9 cellular contexts compared by ENCODE assay signal in the genomic region with DNA sequence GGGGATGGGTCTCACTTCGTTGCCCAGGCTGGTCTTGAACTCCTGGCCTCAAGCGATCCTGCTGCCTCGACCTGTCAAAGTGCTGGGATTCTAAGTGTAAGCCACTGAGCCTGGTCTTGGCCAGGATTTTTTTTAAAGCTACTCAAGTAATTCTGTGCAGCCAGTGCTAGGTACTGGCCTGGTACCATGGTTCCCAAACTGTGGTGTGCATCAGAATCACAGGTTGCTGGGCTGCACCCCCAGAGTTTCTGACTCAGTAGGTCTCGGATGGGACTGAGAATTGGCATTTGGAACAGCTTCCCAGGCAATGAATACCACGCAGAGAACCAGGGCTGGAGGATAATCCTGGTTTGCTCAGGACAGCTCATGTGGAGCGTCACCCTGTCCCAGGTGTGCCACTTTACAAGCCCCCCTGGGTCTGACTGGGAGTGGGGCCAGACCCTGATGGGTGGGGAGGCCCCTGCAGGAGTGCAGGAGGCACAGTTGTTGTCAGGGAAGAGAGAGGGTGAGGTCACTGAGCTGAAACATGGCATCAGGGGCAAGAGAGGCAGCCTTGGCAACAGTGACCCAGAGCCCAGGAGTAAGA. TPM values are rescaled to one million over a fixed set of nuclear protein-coding genes. Genes with fewer than 3 reads are reported as not detected.
DNase-seq lines count a peak whose midpoint lies in the region; ATAC-seq, FAIRE-seq and TF ChIP-seq lines count a peak whose summit lies in the region.
"Had no signal": no experiment of that assay in that cellular context is flagged by ENCODE, and none has a peak within 500 bp of the region (broad histone marks: within the 10 kb centered on the region; RNA-seq: fewer than 3 reads in every experiment).

No MANE protein-coding gene starts in this region.

- intact Hi-C loops in mucosa of descending colon (cut with DNase I, micrococcal nuclease): no loop called here

- POLR2A ChIA-PET in H1 (lab: Charles Lee; ENCODE audit: partially characterized antibody): interaction anchor here (0.6 to 32.5 kb wide), 14 partner anchors 10 to 242 kb away, joined by 3 to 672 read pairs (median 4); a partner anchor contains a TSS

- no peak overlapping the region for H2BK15ac ChIP-seq in H1 (ENCODE audit: low read length)

- no peak for TF ChIP-seq CTCF in DND-41 (IDR thresholded peaks at IDR 0.05; ENCODE audit: borderline replicate concordance, extremely low read depth, low read length, poor library complexity, severe bottlenecking)
- TF ChIP-seq CTCF in H1 (IDR thresholded peaks at IDR 0.05; ENCODE audit: control extremely low read depth in 1 of 3, insufficient read depth in 1 of 3, low read depth in 1 of 3, low read length in 3 of 3): no peak
- TF ChIP-seq CTCF in mucosa of descending colon (IDR thresholded peaks at IDR 0.05): no peak

- ATAC-seq in DND-41 (ENCODE audit: insufficient read depth, low read depth): no peak; the same call in 2 of the 3 replicates
- ATAC-seq in mucosa of descending colon: no peak
- ATAC-seq in GM19351 (IDR thresholded peaks at IDR 0.05; ENCODE audit: unreplicated experiment): no peak

- H3K4me2 ChIP-seq in DND-41 (ENCODE audit: insufficient read depth, low read length) (peak overlapping the region; percentile 9; the same call in 1 of the 2 replicates), H1 (ENCODE audit: insufficient read depth in 1 of 2, low read depth in 2 of 2, low read length in 2 of 2) (peak overlapping the region; percentile 73 to 87)

- H3K4me3 ChIP-seq in DND-41 (ENCODE audit: low read depth in 1 of 2, low read length in 2 of 2) (no peak overlapping the region), NT2/D1 (ENCODE audit: insufficient read length, low read depth) (peak overlapping the region; percentile 45), H1 (ENCODE audit: extremely low read depth in 1 of 4, insufficient read depth in 2 of 4, low read depth in 3 of 4, low read length in 4 of 4) (peak overlapping the region in 1 of 4 experiments; percentile 66; a peak in 2 of 8 replicates), rectal smooth muscle tissue (ENCODE audit: low read length) (peak overlapping the region; percentile 2), mucosa of descending colon (no peak overlapping the region)

- CTCF ChIA-PET in H1 (lab: Charles Lee; ENCODE audit: partially characterized antibody): interaction anchor here (0.6 to 19.8 kb wide), 29 partner anchors 8 to 750 kb away, joined by 3 to 384 read pairs (median 6); a partner anchor contains a TSS

- H4K91ac ChIP-seq in H1 (replicated peaks; ENCODE audit: insufficient read length, low read length): peak overlapping the region; percentile 12

- H2BK20ac ChIP-seq in H1 (ENCODE audit: low read length): no peak overlapping the region

- no peak overlapping the region for H3K56ac ChIP-seq in H1 (replicated peaks; ENCODE audit: insufficient read length, low read depth, low read length)

- H3K23ac ChIP-seq in H1 (ENCODE audit: insufficient read length): no peak overlapping the region

- no peak for TF ChIP-seq POLR2A in H1 (IDR thresholded peaks at IDR 0.05; ENCODE audit: control extremely low read depth in 1 of 2, low read depth in 2 of 2, low read length in 2 of 2)

- no peaks in the 10 kb centered on the region for H3K79me1 ChIP-seq in H1 (ENCODE audit: low read depth, low read length)

- H3K27me3 ChIP-seq in DND-41 (ENCODE audit: insufficient read depth, low read length, poor library complexity): no peaks in the 10 kb centered on the region
- peaks cover 23% of the 10 kb centered on the region for H3K27me3 ChIP-seq in NT2/D1 (ENCODE audit: insufficient read depth, insufficient read length)
- H3K27me3 ChIP-seq in H1 (replicated peaks in 1 of 4; ENCODE audit: control insufficient read depth in 3 of 4, extremely low read depth in 1 of 4, insufficient read depth in 3 of 4, low read length in 3 of 4): peaks cover 0 to 30% (median 26%) of the 10 kb centered on the region in 4 experiments; a peak in 5 of 7 replicates
- no peaks in the 10 kb centered on the region for H3K27me3 ChIP-seq in rectal smooth muscle tissue (ENCODE audit: control insufficient read depth, insufficient read depth, low read length)

- TF ChIP-seq EP300 in H1 (IDR thresholded peaks at IDR 0.05; ENCODE audit: borderline replicate concordance in 1 of 2, low read depth in 2 of 2, low read length in 2 of 2): no peak

- H2AFZ ChIP-seq in DND-41 (ENCODE audit: low read depth, low read length): peak overlapping the region; percentile 12; the same call in 1 of the 2 replicates
- H2AFZ ChIP-seq in H1 (ENCODE audit: low read length): no peak overlapping the region

- H2BK12ac ChIP-seq in H1 (ENCODE audit: low read depth, low read length): 0 out of 2 replicates have a peak overlapping the region, but pooled peaks have one; percentile 28

- H3K79me2 ChIP-seq in DND-41 (ENCODE audit: insufficient read depth, low read length) (no peaks in the 10 kb centered on the region), H1 (ENCODE audit: control insufficient read depth in 1 of 2, insufficient read depth in 2 of 2, low read length in 2 of 2) (no peaks in the 10 kb centered on the region)

- no peak overlapping the region for H3K4ac ChIP-seq in H1 (replicated peaks; ENCODE audit: insufficient read length, low read depth, low read length)

- no peak overlapping the region for H4K8ac ChIP-seq in H1 (ENCODE audit: extremely low read depth, insufficient read depth, low read length)

- 90% methylated on average over 6 of the region's 6 CpGs; no CpG with 5 or more reads in 1 of the 2 experiments for WGBS in H1 (ENCODE audit: extremely low coverage in 1 of 2, insufficient coverage in 1 of 2, insufficient read length in 1 of 2, insufficient replicate concordance in 2 of 2, low coverage in 1 of 2, low lambda C conversion rate in 2 of 2, missing lambda C conversion rate in 1 of 2), 2 experiments

- no peak overlapping the region; the same call in 1 of the 2 replicates for H2AK5ac ChIP-seq in H1 (ENCODE audit: low read depth, low read length)

- TF ChIP-seq RAD21 in H1 (IDR thresholded peaks at IDR 0.05 in 1 of 2, conservative IDR thresholded peaks at IDR 0.05 in 1 of 2; ENCODE audit: low read depth in 2 of 2, low read length in 2 of 2): no peak

- no peaks in the 10 kb centered on the region for H3K36me3 ChIP-seq in DND-41 (ENCODE audit: insufficient read depth, low read length)
- peaks cover 21% of the 10 kb centered on the region for H3K36me3 ChIP-seq in NT2/D1 (ENCODE audit: insufficient read depth, insufficient read length, low read length)
- H3K36me3 ChIP-seq in H1 (ENCODE audit: control insufficient read depth in 2 of 4, insufficient read depth in 4 of 4, low read length in 3 of 4): no peaks in the 10 kb centered on the region; a peak in 1 of 8 replicates
- no peaks in the 10 kb centered on the region for H3K36me3 ChIP-seq in rectal smooth muscle tissue (ENCODE audit: control insufficient read depth, insufficient read depth, low read length)
- no peaks in the 10 kb centered on the region for H3K36me3 ChIP-seq in mucosa of descending colon (ENCODE audit: low read depth)

- H3K27ac ChIP-seq in DND-41 (ENCODE audit: low read length): no peak overlapping the region
- H3K27ac ChIP-seq in H1 (ENCODE audit: low read depth, low read length): no peak overlapping the region
- H3K27ac ChIP-seq in rectal smooth muscle tissue (ENCODE audit: low read depth, low read length): peak overlapping the region; percentile 98

- H3K4me1 ChIP-seq in DND-41 (ENCODE audit: insufficient read depth, low read length): peaks cover 11% of the 10 kb centered on the region
- peaks cover 25% of the 10 kb centered on the region for H3K4me1 ChIP-seq in NT2/D1 (ENCODE audit: insufficient read depth, insufficient read length)
- H3K4me1 ChIP-seq in H1 (replicated peaks in 1 of 4; ENCODE audit: control insufficient read depth in 3 of 4, insufficient read depth in 4 of 4, low read length in 3 of 4): peaks cover 0 to 16% (median 14%) of the 10 kb centered on the region in 4 experiments; a peak in 5 of 7 replicates
- H3K4me1 ChIP-seq in rectal smooth muscle tissue (ENCODE audit: control insufficient read depth, insufficient read depth, low read length): peaks cover 39% of the 10 kb centered on the region
- peaks cover 24% of the 10 kb centered on the region for H3K4me1 ChIP-seq in mucosa of descending colon (ENCODE audit: low read depth)

- peaks cover 12% of the 10 kb centered on the region; the same call in 1 of the 2 replicates for H3K23me2 ChIP-seq in H1 (ENCODE audit: low read depth, low read length)

- no peaks in the 10 kb centered on the region for H3K9me3 ChIP-seq in DND-41 (ENCODE audit: insufficient read depth, low read length, severe bottlenecking)
- no peaks in the 10 kb centered on the region for H3K9me3 ChIP-seq in NT2/D1 (ENCODE audit: insufficient read depth, low read length)
- no peaks in the 10 kb centered on the region for H3K9me3 ChIP-seq in H1 (ENCODE audit: insufficient read depth in 2 of 2, low read depth in 1 of 2, low read length in 1 of 2)
- no peaks in the 10 kb centered on the region for H3K9me3 ChIP-seq in mucosa of descending colon

- no peak overlapping the region for H3K18ac ChIP-seq in H1 (ENCODE audit: extremely low read depth, low read length)

- H4K5ac ChIP-seq in H1 (ENCODE audit: insufficient read length, low read depth, low read length): no peak overlapping the region

- no peak overlapping the region for H2BK120ac ChIP-seq in H1 (replicated peaks; ENCODE audit: low read depth, low read length)

- no peak overlapping the region for H2BK5ac ChIP-seq in H1 (ENCODE audit: low read depth, low read length)

- no peaks in the 10 kb centered on the region for H4K20me1 ChIP-seq in DND-41 (ENCODE audit: insufficient read depth, low read length)
- no peaks in the 10 kb centered on the region for H4K20me1 ChIP-seq in H1 (replicated peaks in 1 of 2; ENCODE audit: control insufficient read depth in 1 of 2, insufficient read depth in 2 of 2, low read length in 2 of 2)

- no peak overlapping the region for H3K14ac ChIP-seq in H1 (ENCODE audit: insufficient read length)

- FAIRE-seq in H1 (lab: Jason Lieb, UNC): no peak

- H3K9ac ChIP-seq in DND-41 (ENCODE audit: low read depth, low read length) (no peak overlapping the region), NT2/D1 (ENCODE audit: insufficient read length, low read depth) (peak overlapping the region; percentile 70), H1 (replicated peaks in 1 of 4; ENCODE audit: extremely low read depth in 1 of 4, low read depth in 3 of 4, low read length in 3 of 4) (no peak overlapping the region), rectal smooth muscle tissue (ENCODE audit: low read length) (no peak overlapping the region)

- no peak for DNase-seq in DND-41
- DNase-seq in NT2/D1 (ENCODE audit: low read depth, low spot score): no peak
- DNase-seq in H1 (ENCODE audit: low read depth in 1 of 2, low spot score in 2 of 2): no peak
- DNase-seq in hippocampal formation (lab: John Stamatoyannopoulos, UW): no peak
- no peak for DNase-seq in mucosa of descending colon
- DNase-seq in cerebellum (ENCODE audit: low spot score): no peak
- DNase-seq: activated CD8-positive, alpha-beta memory T cell treated with anti-CD3 and anti-CD28 coated beads, Interleukin-2, amount 50 U/mL, for 48 hours had no signal

RNA-seq across cellular contexts. Expression of a gene that starts 10.7 kb away (rescaled TPM):
- total RNA-seq in H1 (2021; fragmentation: NEBNext Ultra II Directional; extraction: Animal tissue kit (Norgen Biotek cat#: 25700)): 60.4 and 73.4 TPM in 2 replicates
- polyA plus RNA-seq in H1 (2011; rRNA removed): 32.9 and 38.6 TPM in 2 replicates
- 68.9 TPM for polyA plus RNA-seq in H1 (2011; cell fraction: cytosol; rRNA removed)
- 26.0 TPM for polyA plus RNA-seq in H1 (2011; cell fraction: nucleus; rRNA removed)
- polyA plus RNA-seq in H1 (2012, experiment 1 of 2): 64.2 to 105 TPM (median 72.5 TPM) in 4 replicates
- polyA plus RNA-seq in H1 (2012, experiment 2 of 2): 49.1 TPM
- 25.2 TPM for polyA plus RNA-seq in H1 (2013, experiment 1 of 2)
- 26.2 TPM for polyA plus RNA-seq in H1 (2013, experiment 2 of 2)
- 18.4 and 25.9 TPM in 2 replicates for polyA minus RNA-seq in H1 (2011; rRNA and poly(A)+ RNA removed)
- polyA minus RNA-seq in H1 (2011; cell fraction: cytosol; rRNA and poly(A)+ RNA removed): 10.5 TPM
- 21.0 TPM for polyA minus RNA-seq in H1 (2011; cell fraction: nucleus; rRNA and poly(A)+ RNA removed)
- total RNA-seq in mucosa of descending colon (10 to 100 TPM; 15.1 to 27.2 (median 24.0) TPM), cerebellum (17.1 TPM)

Comparison
In these comparisons a context has a peak if more than half of its experiments do, and no peak if none do; other contexts are left out.
1. H3K4me3 ChIP-seq: peak in NT2/D1 (single experiment) and rectal smooth muscle tissue (single experiment); none in DND-41 (0 of 2) and mucosa of descending colon (single experiment).